In genomic region chr4:69999420-69999819, GRCh38 we compare ENCODE assay signal across 1 cellular context.
TF ChIP-seq lines count a peak whose summit lies in the region.

No MANE protein-coding gene starts in this region.

TF ChIP-seq in endothelial cell of umbilical vein, 7 proteins besides CTCF, POLR2A, EP300 and RAD21:
- no peak for TF ChIP-seq GATA2 (IDR thresholded peaks at IDR 0.05; ENCODE audit: insufficient read depth, insufficient read length, low read depth, low read length)
- TF ChIP-seq FOS (IDR thresholded peaks at IDR 0.05; ENCODE audit: borderline replicate concordance, insufficient read depth, low read length): peak; percentile 65
